In the genomic region with DNA sequence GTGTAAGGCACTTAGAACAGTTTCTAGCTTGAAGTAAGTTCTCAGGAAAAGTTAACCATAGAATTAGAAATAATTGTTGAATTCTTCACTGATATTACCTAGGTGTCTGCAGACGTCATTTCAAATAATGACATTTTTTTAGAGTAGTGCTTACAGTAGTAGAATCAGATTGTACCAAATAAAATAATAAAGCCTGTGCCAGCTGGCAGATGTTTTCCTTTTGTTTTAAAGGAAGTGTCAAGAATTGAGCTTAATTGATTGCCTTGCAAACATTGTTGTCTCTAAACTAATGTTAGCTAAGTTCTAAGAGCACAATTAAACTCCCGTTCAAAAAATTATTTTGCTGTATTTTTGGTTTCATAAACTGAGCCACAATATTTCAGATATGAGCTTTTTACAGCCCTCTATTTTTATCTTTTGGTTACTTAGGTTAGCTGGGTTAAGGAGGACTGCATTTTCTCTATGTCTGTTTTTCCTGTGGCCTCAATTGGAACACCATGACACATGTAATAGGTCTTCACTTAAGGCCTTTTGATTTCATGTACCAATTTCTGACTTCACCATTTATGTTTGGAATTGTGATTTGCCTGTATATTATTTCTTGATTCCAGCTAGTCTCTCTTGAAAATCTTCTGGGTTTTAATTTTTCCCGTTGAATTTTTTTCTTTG, we compare ENCODE assay signal across 17 cellular contexts.
"Had no signal": no experiment of that assay in that cellular context is flagged by ENCODE, and none has a peak within 500 bp of the region (broad histone marks: within the 10 kb centered on the region; RNA-seq: fewer than 3 reads in every experiment).

No MANE protein-coding gene starts in this region.

- H3K27ac Mint-ChIP-seq: activated CD4-positive, alpha-beta T cell treated with anti-CD3 and anti-CD28 coated beads for 36 hours; activated T-helper 17 cell treated with anti-CD3 and anti-CD28 coated beads, Interleukin-2, amount 50 U/mL, for 72 hours; effector memory CD8-positive, alpha-beta T cell had no signal

- H3K4me1 Mint-ChIP-seq: activated T-helper 17 cell treated with anti-CD3 and anti-CD28 coated beads, Interleukin-2, amount 50 U/mL, for 72 hours had no signal

- H3K9me3 Mint-ChIP-seq: activated CD8-positive, alpha-beta T cell treated with anti-CD3 and anti-CD28 coated beads for 36 hours; activated naive CD4-positive, alpha-beta T cell treated with anti-CD3 and anti-CD28 coated beads, Interleukin-2, amount 10 ng/mL, durations not matched to agents 7 days and 5 days; activated T-helper 17 cell treated with anti-CD3 and anti-CD28 coated beads, Interleukin-2, amount 50 U/mL, for 72 hours; effector memory CD8-positive, alpha-beta T cell; stimulated activated naive B cell treated with anti-CD40 and anti-IgM and Interleukin-4, amounts not matched to agents 10 μg/mL and 1 μg/mL and 100 μg/mL, for 72 hours; type B pancreatic cell had no signal

- H3K4me3 Mint-ChIP-seq: activated CD4-positive, alpha-beta T cell treated with anti-CD3 and anti-CD28 coated beads for 36 hours; activated CD8-positive, alpha-beta T cell treated with anti-CD3 and anti-CD28 coated beads for 36 hours; activated naive CD4-positive, alpha-beta T cell treated with anti-CD3 and anti-CD28 coated beads, Interleukin-2, amount 10 ng/mL, durations not matched to agents 7 days and 5 days; activated T-helper 17 cell treated with anti-CD3 and anti-CD28 coated beads, Interleukin-2, amount 50 U/mL, for 72 hours; effector memory CD8-positive, alpha-beta T cell; type B pancreatic cell had no signal

- H3K4me3 ChIP-seq: coronary artery had no signal

- H3K9me3 ChIP-seq: SK-N-SH had no signal

- H3K9me2 ChIP-seq: SK-N-SH had no signal

- DNase-seq: activated CD8-positive, alpha-beta memory T cell treated with anti-CD3 and anti-CD28 coated beads, Interleukin-2, amount 50 U/mL, for 4 hours; activated naive CD4-positive, alpha-beta T cell treated with anti-CD3 and anti-CD28 coated beads, Interleukin-2, amount 10 ng/mL, durations not matched to agents 7 days and 5 days; effector memory CD8-positive, alpha-beta T cell; erythroblast; mesenchymal stem cell; posterior cingulate gyrus; right cardiac atrium; SK-N-SH; stimulated activated CD4-positive, alpha-beta T cell treated with anti-CD3 and anti-CD28 coated beads, Interleukin-2, amount 100 ng/mL, for 24 hours; WERI-Rb-1 had no signal

- H3K9ac ChIP-seq: SK-N-SH had no signal

- H3K27me3 Mint-ChIP-seq: activated CD4-positive, alpha-beta T cell treated with anti-CD3 and anti-CD28 coated beads for 36 hours; activated CD8-positive, alpha-beta T cell treated with anti-CD3 and anti-CD28 coated beads for 36 hours; activated naive CD4-positive, alpha-beta T cell treated with anti-CD3 and anti-CD28 coated beads, Interleukin-2, amount 10 ng/mL, durations not matched to agents 7 days and 5 days; activated T-helper 17 cell treated with anti-CD3 and anti-CD28 coated beads, Interleukin-2, amount 50 U/mL, for 72 hours; effector memory CD8-positive, alpha-beta T cell; stimulated activated naive B cell treated with anti-CD40 and anti-IgM and Interleukin-4, amounts not matched to agents 10 μg/mL and 1 μg/mL and 100 μg/mL, for 72 hours; type B pancreatic cell had no signal

- ATAC-seq: effector memory CD8-positive, alpha-beta T cell; left lobe of liver had no signal

- H3K27ac ChIP-seq: coronary artery, WERI-Rb-1 had no signal

- H3K4me2 ChIP-seq: SK-N-SH had no signal
